28 cellular contexts compared by ENCODE assay signal in genomic region chr21:42143111-42143510, GRCh38.
"Had no signal": no experiment of that assay in that cellular context is flagged by ENCODE, and none has a peak within 500 bp of the region (broad histone marks: within the 10 kb centered on the region; RNA-seq: fewer than 3 reads in every experiment).

No MANE protein-coding gene starts in this region.

- H3K9me3 ChIP-seq: gastrocnemius medialis, heart left ventricle had no signal

- H3K27me3 ChIP-seq: dorsolateral prefrontal cortex, gastrocnemius medialis, heart left ventricle had no signal

- DNase-seq: activated B cell treated with CpG ODN at 0.5 μM for 24 hours; activated CD4-positive, alpha-beta T cell treated with anti-CD3 and anti-CD28 coated beads for 48 hours; activated CD4-positive, alpha-beta T cell treated with anti-CD3 and anti-CD28 coated beads, Interleukin-2, amount 50 U/mL, for 1 hour; activated CD4-positive, alpha-beta T cell treated with anti-CD3 and anti-CD28 coated beads, Interleukin-2, amount 50 U/mL, for 48 hours; activated CD8-positive, alpha-beta memory T cell treated with anti-CD3 and anti-CD28 coated beads for 24 hours; activated CD8-positive, alpha-beta T cell treated with anti-CD3 and anti-CD28 coated beads for 36 hours; activated effector memory CD4-positive, alpha-beta T cell treated with Interleukin-2 at 50 U/mL for 16 hours; activated gamma-delta T cell treated with Interleukin-2 at 50 U/mL for 16 hours; activated naive CD4-positive, alpha-beta T cell treated with anti-CD3 and anti-CD28 coated beads, Interleukin-2, amount 50 U/mL, for 16 hours; activated naive CD4-positive, alpha-beta T cell treated with Interleukin-2 at 50 U/mL for 16 hours; activated T-cell treated with anti-CD3 and anti-CD28 coated beads, Interleukin-2, amount 50 U/mL, for 4 hours; amniotic stem cell; anterior cingulate cortex; brain microvascular endothelial cell; effector memory CD4-positive, alpha-beta T cell; endodermal cell; foreskin keratinocyte; gastrocnemius medialis; glutamatergic neuron; T-helper 17 cell; T1000; WERI-Rb-1 had no signal

- H3K36me3 ChIP-seq: brain microvascular endothelial cell, gastrocnemius medialis, heart left ventricle, WERI-Rb-1 had no signal

- H3K27ac ChIP-seq: brain microvascular endothelial cell, coronary artery, dorsolateral prefrontal cortex, foreskin keratinocyte, gastrocnemius medialis, heart left ventricle, WERI-Rb-1 had no signal

- H3K4me1 ChIP-seq: foreskin keratinocyte, gastrocnemius medialis had no signal

- H3K4me3 ChIP-seq: coronary artery, dorsolateral prefrontal cortex, gastrocnemius medialis, heart left ventricle had no signal

- ATAC-seq: activated CD4-positive, CD25-positive, alpha-beta regulatory T cell treated with anti-CD3 and anti-CD28 coated beads, Interleukin-2, amount 50 U/mL, for 24 hours; activated CD8-positive, alpha-beta T cell treated with anti-CD3 and anti-CD28 coated beads for 36 hours; activated T-helper 17 cell treated with anti-CD3 and anti-CD28 coated beads, Interleukin-2, amount 50 U/mL, for 72 hours; esophagus mucosa; foreskin keratinocyte; gastrocnemius medialis; heart left ventricle; T-helper 17 cell had no signal
